ENCODE assay signal across 1 cellular context in the genomic region with DNA sequence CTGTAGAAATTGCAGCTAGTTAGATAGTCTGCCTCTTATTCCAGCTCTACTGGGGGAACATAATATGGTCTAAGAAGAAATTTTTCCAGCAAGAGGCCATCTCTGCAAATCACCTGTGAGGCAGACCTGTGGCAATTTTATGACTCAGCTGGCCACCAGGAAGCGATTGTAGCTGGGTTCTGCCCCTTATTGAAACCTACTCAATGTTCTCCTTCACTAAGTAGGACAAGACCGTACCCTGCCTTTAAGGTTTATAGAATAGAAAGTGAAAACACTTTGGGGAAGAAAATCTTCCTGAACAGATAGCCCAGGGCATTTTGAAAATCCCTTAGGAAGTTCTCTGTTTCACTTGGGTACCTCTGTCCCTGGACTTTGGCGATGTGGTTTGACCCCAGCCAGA.
TF ChIP-seq lines count a peak whose summit lies in the region.

No MANE protein-coding gene starts in this region.

TF ChIP-seq in WTC11, 78 proteins besides CTCF, POLR2A, EP300 and RAD21 (continued from another document):
- TF ChIP-seq, protein P1, sequence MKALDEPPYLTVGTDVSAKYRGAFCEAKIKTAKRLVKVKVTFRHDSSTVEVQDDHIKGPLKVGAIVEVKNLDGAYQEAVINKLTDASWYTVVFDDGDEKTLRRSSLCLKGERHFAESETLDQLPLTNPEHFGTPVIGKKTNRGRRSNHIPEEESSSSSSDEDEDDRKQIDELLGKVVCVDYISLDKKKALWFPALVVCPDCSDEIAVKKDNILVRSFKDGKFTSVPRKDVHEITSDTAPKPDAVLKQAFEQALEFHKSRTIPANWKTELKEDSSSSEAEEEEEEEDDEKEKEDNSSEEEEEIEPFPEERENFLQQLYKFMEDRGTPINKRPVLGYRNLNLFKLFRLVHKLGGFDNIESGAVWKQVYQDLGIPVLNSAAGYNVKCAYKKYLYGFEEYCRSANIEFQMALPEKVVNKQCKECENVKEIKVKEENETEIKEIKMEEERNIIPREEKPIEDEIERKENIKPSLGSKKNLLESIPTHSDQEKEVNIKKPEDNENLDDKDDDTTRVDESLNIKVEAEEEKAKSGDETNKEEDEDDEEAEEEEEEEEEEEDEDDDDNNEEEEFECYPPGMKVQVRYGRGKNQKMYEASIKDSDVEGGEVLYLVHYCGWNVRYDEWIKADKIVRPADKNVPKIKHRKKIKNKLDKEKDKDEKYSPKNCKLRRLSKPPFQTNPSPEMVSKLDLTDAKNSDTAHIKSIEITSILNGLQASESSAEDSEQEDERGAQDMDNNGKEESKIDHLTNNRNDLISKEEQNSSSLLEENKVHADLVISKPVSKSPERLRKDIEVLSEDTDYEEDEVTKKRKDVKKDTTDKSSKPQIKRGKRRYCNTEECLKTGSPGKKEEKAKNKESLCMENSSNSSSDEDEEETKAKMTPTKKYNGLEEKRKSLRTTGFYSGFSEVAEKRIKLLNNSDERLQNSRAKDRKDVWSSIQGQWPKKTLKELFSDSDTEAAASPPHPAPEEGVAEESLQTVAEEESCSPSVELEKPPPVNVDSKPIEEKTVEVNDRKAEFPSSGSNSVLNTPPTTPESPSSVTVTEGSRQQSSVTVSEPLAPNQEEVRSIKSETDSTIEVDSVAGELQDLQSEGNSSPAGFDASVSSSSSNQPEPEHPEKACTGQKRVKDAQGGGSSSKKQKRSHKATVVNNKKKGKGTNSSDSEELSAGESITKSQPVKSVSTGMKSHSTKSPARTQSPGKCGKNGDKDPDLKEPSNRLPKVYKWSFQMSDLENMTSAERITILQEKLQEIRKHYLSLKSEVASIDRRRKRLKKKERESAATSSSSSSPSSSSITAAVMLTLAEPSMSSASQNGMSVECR (CRISPR knock-in tag; IDR thresholded peaks at IDR 0.05; ENCODE audit: borderline replicate concordance) = no peak
- TF ChIP-seq CREB1 (CRISPR knock-in tag; IDR thresholded peaks at IDR 0.05) (no peak), GABPB1 (CRISPR knock-in tag; IDR thresholded peaks at IDR 0.05) (no peak), IRF2 (CRISPR knock-in tag; IDR thresholded peaks at IDR 0.05; ENCODE audit: borderline replicate concordance, low read depth) (no peak)
- TF ChIP-seq, protein P2, sequence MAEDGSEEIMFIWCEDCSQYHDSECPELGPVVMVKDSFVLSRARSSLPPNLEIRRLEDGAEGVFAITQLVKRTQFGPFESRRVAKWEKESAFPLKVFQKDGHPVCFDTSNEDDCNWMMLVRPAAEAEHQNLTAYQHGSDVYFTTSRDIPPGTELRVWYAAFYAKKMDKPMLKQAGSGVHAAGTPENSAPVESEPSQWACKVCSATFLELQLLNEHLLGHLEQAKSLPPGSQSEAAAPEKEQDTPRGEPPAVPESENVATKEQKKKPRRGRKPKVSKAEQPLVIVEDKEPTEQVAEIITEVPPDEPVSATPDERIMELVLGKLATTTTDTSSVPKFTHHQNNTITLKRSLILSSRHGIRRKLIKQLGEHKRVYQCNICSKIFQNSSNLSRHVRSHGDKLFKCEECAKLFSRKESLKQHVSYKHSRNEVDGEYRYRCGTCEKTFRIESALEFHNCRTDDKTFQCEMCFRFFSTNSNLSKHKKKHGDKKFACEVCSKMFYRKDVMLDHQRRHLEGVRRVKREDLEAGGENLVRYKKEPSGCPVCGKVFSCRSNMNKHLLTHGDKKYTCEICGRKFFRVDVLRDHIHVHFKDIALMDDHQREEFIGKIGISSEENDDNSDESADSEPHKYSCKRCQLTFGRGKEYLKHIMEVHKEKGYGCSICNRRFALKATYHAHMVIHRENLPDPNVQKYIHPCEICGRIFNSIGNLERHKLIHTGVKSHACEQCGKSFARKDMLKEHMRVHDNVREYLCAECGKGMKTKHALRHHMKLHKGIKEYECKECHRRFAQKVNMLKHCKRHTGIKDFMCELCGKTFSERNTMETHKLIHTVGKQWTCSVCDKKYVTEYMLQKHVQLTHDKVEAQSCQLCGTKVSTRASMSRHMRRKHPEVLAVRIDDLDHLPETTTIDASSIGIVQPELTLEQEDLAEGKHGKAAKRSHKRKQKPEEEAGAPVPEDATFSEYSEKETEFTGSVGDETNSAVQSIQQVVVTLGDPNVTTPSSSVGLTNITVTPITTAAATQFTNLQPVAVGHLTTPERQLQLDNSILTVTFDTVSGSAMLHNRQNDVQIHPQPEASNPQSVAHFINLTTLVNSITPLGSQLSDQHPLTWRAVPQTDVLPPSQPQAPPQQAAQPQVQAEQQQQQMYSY (CRISPR knock-in tag; IDR thresholded peaks at IDR 0.05) = no peak
